Comparison of ENCODE assay signal across 8 cellular contexts in the genomic region with DNA sequence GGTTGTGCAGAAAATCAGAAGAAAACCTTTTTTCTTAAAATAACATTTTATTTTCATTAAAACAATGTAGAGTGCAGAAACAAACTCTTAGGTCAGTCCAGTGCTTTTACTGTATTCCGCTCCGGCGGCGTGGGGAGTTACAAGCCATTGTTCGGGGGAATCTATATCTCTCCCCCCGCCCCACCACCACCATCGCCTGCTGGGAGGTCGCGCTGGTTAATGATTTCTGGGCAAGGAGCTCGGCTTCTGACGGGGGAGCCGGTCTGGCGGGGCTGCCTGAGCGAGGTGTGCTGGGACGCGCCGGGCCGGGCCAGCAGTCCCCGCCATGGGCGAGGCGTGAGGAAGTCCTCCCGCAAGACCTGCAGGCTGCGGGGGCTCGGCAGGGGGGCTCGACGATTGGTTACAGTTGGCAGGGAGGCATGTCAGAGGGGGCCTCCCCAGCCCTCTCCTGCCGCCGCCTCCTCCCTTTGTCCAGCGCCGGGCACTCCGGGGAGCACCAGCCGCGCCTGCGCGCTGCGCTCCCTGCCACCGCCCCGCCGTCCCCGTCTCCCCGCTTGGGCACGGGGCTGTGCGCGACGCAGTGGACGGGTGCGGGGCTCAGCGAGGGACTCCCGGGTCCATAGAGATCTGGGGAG. TPM values are rescaled to one million over a fixed set of nuclear protein-coding genes. Genes with fewer than 3 reads are reported as not detected.
A peak's percentile ranks its signal among the peaks of the same experiment; 100 is the strongest.
DNase-seq lines count a peak whose midpoint lies in the region; ATAC-seq, FAIRE-seq and TF ChIP-seq lines count a peak whose summit lies in the region.

No MANE protein-coding gene starts in this region.

- H3K36me3 ChIP-seq in HepG2 (replicated peaks in 1 of 2; ENCODE audit: control insufficient read depth in 1 of 2, insufficient read depth in 2 of 2, low read length in 2 of 2) = peaks cover 8 to 26% of the 10 kb centered on the region in 2 experiments

- TF ChIP-seq EP300 in HepG2 (IDR thresholded peaks at IDR 0.05; ENCODE audit: low read depth in 2 of 2, low read length in 2 of 2) (peak in 1 of 2 experiments; percentile 45; a peak in 1 of 4 replicates), HepG2 (CRISPR knock-in tag; IDR thresholded peaks at IDR 0.05; ENCODE audit: borderline replicate concordance) (no peak)

- H4K20me1 ChIP-seq in HepG2 (ENCODE audit: insufficient read depth, low read length) = peaks cover 39% of the 10 kb centered on the region

- H3K4me1 ChIP-seq in HepG2 (ENCODE audit: insufficient read depth, low read length) = peaks cover 48% of the 10 kb centered on the region

- TF ChIP-seq POLR2A in HepG2 (IDR thresholded peaks at IDR 0.05; ENCODE audit: insufficient read depth in 1 of 2, low read depth in 2 of 2, low read length in 2 of 2) = peak in 1 of 2 experiments; percentile 85; a peak in 2 of 4 replicates

- DNase-seq in AG10803 (ENCODE audit: low read depth) = peak; percentile 68
- DNase-seq in NCI-H146 (lab: John Stamatoyannopoulos, UW) = peak; percentile 97
- DNase-seq in activated CD4-positive, alpha-beta T cell treated with anti-CD3 and anti-CD28 coated beads for 48 hours = peak; percentile 66
- peak in 7 of 10 donors; percentile 36 to 79 (median 51) for DNase-seq in dorsolateral prefrontal cortex
- peak; percentile 89 for DNase-seq in HepG2 (ENCODE audit: low spot score)
- DNase-seq in stimulated activated CD4-positive, alpha-beta T cell treated with anti-CD3 and anti-CD28 coated beads, Interleukin-4, amount 100 ng/mL, for 1 hour = peak; percentile 54
- DNase-seq in cerebellar nuclear complex (lab: John Stamatoyannopoulos, UW) = no peak

- CTCF ChIA-PET in HepG2 (lab: Yijun Ruan, JAX; ENCODE audit: low intra/inter-chr PET ratio, low total read pairs) = no interaction called here

- H3K9me3 ChIP-seq in HepG2 (ENCODE audit: low read length) = no peaks in the 10 kb centered on the region

- in situ Hi-C loops in HepG2 (cut with HindIII; ENCODE audit: extremely low pct_ligation_motif_present, low pct_unique_long_range_greater_than_20kb) = loop anchor here (5.0 kb wide), 2 partner anchors 39 to 174 kb away; a partner anchor contains a TSS

- no peak overlapping the region for H2AFZ ChIP-seq in HepG2 (ENCODE audit: low read length)

- POLR2A ChIA-PET in HepG2 (lab: Yijun Ruan, JAX) = interaction anchor here (0.9 to 10.6 kb wide), 32 partner anchors 8 to 365 kb away, joined by 3 to 430 read pairs (median 8); a partner anchor contains a TSS

- H3K4me2 ChIP-seq in HepG2 (ENCODE audit: low read depth, low read length) = peak overlapping the region; percentile 94

- H3K27ac ChIP-seq in dorsolateral prefrontal cortex = peak overlapping the region; percentile 59 to 98 (median 91)
- H3K27ac ChIP-seq in HepG2 (ENCODE audit: extremely low read length, insufficient read depth, low read length) = peak overlapping the region; percentile 99

- ATAC-seq in GM19035 (IDR thresholded peaks at IDR 0.05; ENCODE audit: unreplicated experiment) = peak; percentile 27
- ATAC-seq in HepG2 = peak; percentile 71

- no peak for TF ChIP-seq CTCF in AG10803 (conservative IDR thresholded peaks at IDR 0.05; ENCODE audit: low read length)
- peak in 1 of 56 donors; percentile 6 for TF ChIP-seq CTCF in dorsolateral prefrontal cortex (IDR thresholded peaks at IDR 0.05 in 54 of 56, conservative IDR thresholded peaks at IDR 0.05 in 2 of 56; ENCODE audit: low read depth in 1 of 56, partially characterized antibody in 56 of 56)
- no peak for TF ChIP-seq CTCF in HepG2 (CRISPR knock-in tag; IDR thresholded peaks at IDR 0.05)

- FAIRE-seq in HepG2 (lab: Jason Lieb, UNC) = no peak

- H3K79me2 ChIP-seq in HepG2 (ENCODE audit: insufficient read depth, low read length) = peaks cover 62% of the 10 kb centered on the region

- intact Hi-C loops in dorsolateral prefrontal cortex (cut with DNase I) = loop anchor here (2.0 to 10.0 kb wide), 4 partner anchors 25 to 299 kb away; a partner anchor contains a TSS
- intact Hi-C loops in HepG2 (cut with micrococcal nuclease; ENCODE audit: unreplicated experiment) = loop anchor here (10.0 kb wide), 2 partner anchors 291 to 351 kb away; a partner anchor contains a TSS

- peak; percentile 68 for TF ChIP-seq RAD21 in HepG2 (CRISPR knock-in tag; IDR thresholded peaks at IDR 0.05)

- H3K4me3 ChIP-seq in AG10803 (ENCODE audit: low read length) (peak overlapping the region; percentile 93), dorsolateral prefrontal cortex (peak overlapping the region; percentile 44 to 93 (median 84)), HepG2 (replicated peaks in 1 of 3; ENCODE audit: insufficient read depth in 1 of 3, low read depth in 2 of 3, low read length in 3 of 3) (peak overlapping the region; percentile 75 to 83 (median 80))

- under 1% methylated on average over 13 of the region's 49 CpGs for WGBS in HepG2 (ENCODE audit: low lambda C conversion rate)

- H3K9ac ChIP-seq in HepG2 (ENCODE audit: insufficient read depth, low read depth, low read length) = peak overlapping the region; percentile 98

- BruUV-seq in HepG2 (replicated peaks; lab: Mats Ljungman, UMichigan) = no TSS peak

- H3K27me3 ChIP-seq in dorsolateral prefrontal cortex = peaks cover 0 to 7% (median 0%) of the 10 kb centered on the region in 45 donors
- H3K27me3 ChIP-seq in HepG2 (ENCODE audit: control insufficient read depth in 1 of 2, insufficient read depth in 2 of 2, low read length in 2 of 2) = peaks cover 0 to 9% of the 10 kb centered on the region in 2 experiments; a peak in 1 of 5 replicates

TF ChIP-seq in HepG2, 621 proteins besides CTCF, POLR2A, EP300 and RAD21 (continues in another document):
- TF ChIP-seq KAT7 (CRISPR knock-in tag; IDR thresholded peaks at IDR 0.05; ENCODE audit: borderline replicate concordance) (no peak), ZNF510 (CRISPR knock-in tag; IDR thresholded peaks at IDR 0.05; ENCODE audit: low read depth) (no peak), FOXO1 (CRISPR knock-in tag; IDR thresholded peaks at IDR 0.05) (no peak; the same call in 1 of the 2 replicates), ZZZ3 (CRISPR knock-in tag; IDR thresholded peaks at IDR 0.05; ENCODE audit: borderline replicate concordance) (no peak; the same call in 1 of the 2 replicates), KDM4B (CRISPR knock-in tag; IDR thresholded peaks at IDR 0.05) (no peak)
- TF ChIP-seq, protein P1, sequence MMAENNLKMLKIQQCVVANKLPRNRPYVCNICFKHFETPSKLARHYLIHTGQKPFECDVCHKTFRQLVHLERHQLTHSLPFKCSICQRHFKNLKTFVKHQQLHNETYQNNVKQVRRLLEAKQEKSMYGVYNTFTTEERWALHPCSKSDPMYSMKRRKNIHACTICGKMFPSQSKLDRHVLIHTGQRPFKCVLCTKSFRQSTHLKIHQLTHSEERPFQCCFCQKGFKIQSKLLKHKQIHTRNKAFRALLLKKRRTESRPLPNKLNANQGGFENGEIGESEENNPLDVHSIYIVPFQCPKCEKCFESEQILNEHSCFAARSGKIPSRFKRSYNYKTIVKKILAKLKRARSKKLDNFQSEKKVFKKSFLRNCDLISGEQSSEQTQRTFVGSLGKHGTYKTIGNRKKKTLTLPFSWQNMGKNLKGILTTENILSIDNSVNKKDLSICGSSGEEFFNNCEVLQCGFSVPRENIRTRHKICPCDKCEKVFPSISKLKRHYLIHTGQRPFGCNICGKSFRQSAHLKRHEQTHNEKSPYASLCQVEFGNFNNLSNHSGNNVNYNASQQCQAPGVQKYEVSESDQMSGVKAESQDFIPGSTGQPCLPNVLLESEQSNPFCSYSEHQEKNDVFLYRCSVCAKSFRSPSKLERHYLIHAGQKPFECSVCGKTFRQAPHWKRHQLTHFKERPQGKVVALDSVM (CRISPR knock-in tag; IDR thresholded peaks at IDR 0.05) = no peak; the same call in 1 of the 2 replicates
- TF ChIP-seq, protein P2, sequence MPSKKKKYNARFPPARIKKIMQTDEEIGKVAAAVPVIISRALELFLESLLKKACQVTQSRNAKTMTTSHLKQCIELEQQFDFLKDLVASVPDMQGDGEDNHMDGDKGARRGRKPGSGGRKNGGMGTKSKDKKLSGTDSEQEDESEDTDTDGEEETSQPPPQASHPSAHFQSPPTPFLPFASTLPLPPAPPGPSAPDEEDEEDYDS (CRISPR knock-in tag; IDR thresholded peaks at IDR 0.05) = peak; percentile 82
- TF ChIP-seq, protein P3, sequence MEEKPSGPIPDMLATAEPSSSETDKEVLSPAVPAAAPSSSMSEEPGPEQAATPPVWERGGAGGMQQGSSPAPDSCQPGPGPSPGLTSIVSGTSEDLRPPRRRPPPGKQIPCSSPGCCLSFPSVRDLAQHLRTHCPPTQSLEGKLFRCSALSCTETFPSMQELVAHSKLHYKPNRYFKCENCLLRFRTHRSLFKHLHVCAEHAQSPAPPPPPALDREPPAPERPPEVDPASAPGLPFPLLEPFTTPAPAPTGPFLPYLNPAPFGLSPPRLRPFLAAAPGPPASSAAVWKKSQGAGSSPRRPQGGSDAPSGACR (CRISPR knock-in tag; IDR thresholded peaks at IDR 0.05) = no peak

RNA-seq across cellular contexts. Expression of a gene that starts 1.0 kb away (rescaled TPM):
- total RNA-seq in dorsolateral prefrontal cortex (10 to 100 TPM in 119 of 120 experiments, 1 to 10 TPM in 1; 8.1 to 87.8 (median 26.2) TPM), HepG2 (2016; rRNA removed; fragmentation: Illumina TruSeq; extraction: Trizol) (37.0 and 40.9 TPM in 2 replicates)
- total RNA-seq in HepG2 (2016; cell fraction: cytosol; rRNA removed; fragmentation: Illumina TruSeq; extraction: Trizol; ENCODE audit: low read depth) = 4.4 and 4.7 TPM in 2 replicates
- 36.2 and 41.6 TPM in 2 replicates for total RNA-seq in HepG2 (2016; cell fraction: insoluble cytoplasmic fraction; rRNA removed; fragmentation: Illumina TruSeq; extraction: Trizol)
- 13.7 and 14.2 TPM in 2 replicates for total RNA-seq in HepG2 (2016; cell fraction: membrane; rRNA removed; fragmentation: Illumina TruSeq; extraction: Trizol)
- total RNA-seq in HepG2 (2016; cell fraction: nucleus; rRNA removed; fragmentation: Illumina TruSeq; extraction: Trizol) = 52.5 and 56.1 TPM in 2 replicates
- polyA plus RNA-seq in HepG2 (2011; rRNA removed) = 161 and 175 TPM in 2 replicates
- polyA plus RNA-seq in HepG2 (2011; cell fraction: cytosol; rRNA removed) = 140 and 159 TPM in 2 replicates
- polyA plus RNA-seq in HepG2 (2011; cell fraction: nucleus; rRNA removed) = 198 and 204 TPM in 2 replicates
- polyA plus RNA-seq in HepG2 (2012) = 101 and 134 TPM in 2 replicates
- polyA plus RNA-seq in HepG2 (2016; cell fraction: cytosol; fragmentation: Illumina TruSeq; extraction: Trizol; ENCODE audit: low read depth) = 1.2 and 1.4 TPM in 2 replicates
- 31.8 and 35.1 TPM in 2 replicates for polyA plus RNA-seq in HepG2 (2016; cell fraction: insoluble cytoplasmic fraction; fragmentation: Illumina TruSeq; extraction: Trizol; ENCODE audit: low read depth)
- polyA plus RNA-seq in HepG2 (2016; cell fraction: membrane; fragmentation: Illumina TruSeq; extraction: Trizol; ENCODE audit: low read depth) = 4.5 and 5.5 TPM in 2 replicates
- 62.5 and 77.8 TPM in 2 replicates for polyA plus RNA-seq in HepG2 (2016; cell fraction: nucleus; fragmentation: Illumina TruSeq; extraction: Trizol; ENCODE audit: insufficient read depth, low read depth)
- polyA minus RNA-seq in HepG2 (2011; rRNA and poly(A)+ RNA removed; ENCODE audit: low replicate concordance) = 3.5 and 736 TPM in 2 replicates
- 161 and 182 TPM in 2 replicates for polyA minus RNA-seq in HepG2 (2011; cell fraction: cytosol; rRNA and poly(A)+ RNA removed)
- polyA minus RNA-seq in HepG2 (2011; cell fraction: nucleus; rRNA and poly(A)+ RNA removed) = 194 and 220 TPM in 2 replicates

Comparison
In these comparisons a context has a peak if more than half of its experiments do, and no peak if none do; other contexts are left out.
1. DNase-seq: peak in AG10803 (single experiment), NCI-H146 (single experiment), activated CD4-positive, alpha-beta T cell treated with anti-CD3 and anti-CD28 coated beads for 48 hours (single experiment), dorsolateral prefrontal cortex (7 of 10), HepG2 (single experiment) and stimulated activated CD4-positive, alpha-beta T cell treated with anti-CD3 and anti-CD28 coated beads, Interleukin-4, amount 100 ng/mL, for 1 hour (single experiment); none in cerebellar nuclear complex (0 of 2).
2. Peak in every context shown above with its lines, with median percentiles within 50 percentile points of each other: H3K4me3 ChIP-seq.